Comparison of ENCODE assay signal across 12 cellular contexts in the genomic region with DNA sequence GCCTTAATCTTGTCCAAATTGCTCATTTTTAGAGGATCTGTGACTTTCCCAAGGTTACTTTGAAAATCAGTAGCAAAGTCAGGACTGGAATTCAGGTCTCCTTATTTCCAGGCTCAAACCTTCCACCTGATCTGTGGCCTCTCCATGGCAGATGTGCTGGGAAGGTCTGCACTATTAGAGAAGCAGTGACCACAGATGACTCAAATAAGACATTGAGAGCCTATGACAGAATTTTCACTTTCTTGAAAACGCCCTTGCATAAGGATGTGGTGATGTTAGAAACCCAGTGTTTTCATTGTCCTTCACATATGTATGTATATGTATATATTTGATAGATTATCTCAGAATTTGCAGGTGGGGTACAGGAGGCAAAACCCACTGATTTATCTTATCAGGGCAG. TPM values are rescaled to one million over a fixed set of nuclear protein-coding genes. Genes with fewer than 3 reads are reported as not detected.
DNase-seq lines count a peak whose midpoint lies in the region; ATAC-seq and TF ChIP-seq lines count a peak whose summit lies in the region.
"Had no signal": no experiment of that assay in that cellular context is flagged by ENCODE, and none has a peak within 500 bp of the region (broad histone marks: within the 10 kb centered on the region; RNA-seq: fewer than 3 reads in every experiment).

No MANE protein-coding gene starts in this region.

- no peaks in the 10 kb centered on the region for H3K36me3 Mint-ChIP-seq in activated CD8-positive, alpha-beta T cell treated with anti-CD3 and anti-CD28 coated beads for 36 hours (ENCODE audit: low read depth)
- H3K36me3 Mint-ChIP-seq: brain had no signal

- no peak overlapping the region for H3K27ac ChIP-seq in PC-9

- CTCF ChIA-PET in activated CD8-positive, alpha-beta T cell treated with anti-CD3 and anti-CD28 coated beads for 36 hours (lab: Charles Lee) = no interaction called here
- CTCF ChIA-PET in PC-9 (lab: Charles Lee) = no interaction called here

- no peak overlapping the region for H3K4me3 Mint-ChIP-seq in activated CD8-positive, alpha-beta T cell treated with anti-CD3 and anti-CD28 coated beads for 36 hours
- H3K4me3 Mint-ChIP-seq: brain had no signal

- ATAC-seq in GM18508 (IDR thresholded peaks at IDR 0.05; ENCODE audit: insufficient read depth, unreplicated experiment) (peak; percentile 87), GM19452 (IDR thresholded peaks at IDR 0.05; ENCODE audit: unreplicated experiment) (peak; percentile 90), HG02943 (IDR thresholded peaks at IDR 0.05; ENCODE audit: low read depth, unreplicated experiment) (peak; percentile 79)
- ATAC-seq in activated CD8-positive, alpha-beta T cell treated with anti-CD3 and anti-CD28 coated beads for 36 hours = peak; percentile 80

- no peak overlapping the region for H3K27ac Mint-ChIP-seq in activated CD8-positive, alpha-beta T cell treated with anti-CD3 and anti-CD28 coated beads for 36 hours

- no peak for TF ChIP-seq CTCF in activated CD8-positive, alpha-beta T cell treated with anti-CD3 and anti-CD28 coated beads for 36 hours (IDR thresholded peaks at IDR 0.05)
- TF ChIP-seq CTCF in PC-9 (conservative IDR thresholded peaks at IDR 0.05) = no peak

- no peaks in the 10 kb centered on the region for H3K9me3 ChIP-seq in PC-9 (ENCODE audit: insufficient read depth, low read depth)
- H3K9me3 ChIP-seq: HAP-1 had no signal

- H3K9me2 ChIP-seq in PC-9 (ENCODE audit: insufficient read depth) = no peaks in the 10 kb centered on the region

- intact Hi-C loops in activated CD8-positive, alpha-beta T cell treated with anti-CD3 and anti-CD28 coated beads for 36 hours (cut with micrococcal nuclease) = no loop called here
- intact Hi-C loops in PC-9 (cut with micrococcal nuclease; ENCODE audit: unreplicated experiment) = no loop called here

- POLR2A ChIA-PET in activated CD8-positive, alpha-beta T cell treated with anti-CD3 and anti-CD28 coated beads for 36 hours (lab: Charles Lee) = no interaction called here
- POLR2A ChIA-PET in PC-9 (lab: Charles Lee; ENCODE audit: unreplicated experiment) = no interaction called here

- no peak overlapping the region for H3K4me2 ChIP-seq in PC-9

- H3F3A ChIP-seq in PC-9 (ENCODE audit: insufficient read depth, low read depth) = no peaks in the 10 kb centered on the region

- H3K4me1 ChIP-seq in PC-9 (replicated peaks; ENCODE audit: insufficient read depth) = no peaks in the 10 kb centered on the region

- no peaks in the 10 kb centered on the region for H4K20me1 ChIP-seq in PC-9 (ENCODE audit: insufficient read depth)

- no peaks in the 10 kb centered on the region for H3K27me3 Mint-ChIP-seq in activated CD8-positive, alpha-beta T cell treated with anti-CD3 and anti-CD28 coated beads for 36 hours

- peaks cover 13% of the 10 kb centered on the region for H3K4me1 Mint-ChIP-seq in activated CD8-positive, alpha-beta T cell treated with anti-CD3 and anti-CD28 coated beads for 36 hours (ENCODE audit: low read depth)

- DNase-seq in activated CD8-positive, alpha-beta T cell treated with anti-CD3 and anti-CD28 coated beads for 36 hours = no peak
- DNase-seq in COLO829 (ENCODE audit: low spot score) (no peak), midbrain (lab: John Stamatoyannopoulos, UW) (no peak), Ammon's horn (ENCODE audit: low spot score) (no peak), PC-9 (no peak)
- DNase-seq: activated CD4-positive, alpha-beta T cell treated with anti-CD3 and anti-CD28 coated beads for 48 hours; mammary epithelial cell had no signal

- no peaks in the 10 kb centered on the region for H3K36me3 ChIP-seq in PC-9 (ENCODE audit: low read depth)
- H3K36me3 ChIP-seq: HAP-1 had no signal

- H3K9me3 Mint-ChIP-seq in activated CD8-positive, alpha-beta T cell treated with anti-CD3 and anti-CD28 coated beads for 36 hours = no peaks in the 10 kb centered on the region
- H3K9me3 Mint-ChIP-seq: brain had no signal

- no peaks in the 10 kb centered on the region for H3K79me2 ChIP-seq in PC-9 (ENCODE audit: low read depth)

- no peak overlapping the region for H2AFZ ChIP-seq in PC-9

- no peaks in the 10 kb centered on the region for H3K27me3 ChIP-seq in PC-9 (ENCODE audit: insufficient read depth, low read depth)

- no peak overlapping the region for H3K4me3 ChIP-seq in PC-9
- H3K4me3 ChIP-seq: HAP-1 had no signal

- no TSS peak for BruUV-seq in PC-9 (replicated peaks; lab: Mats Ljungman, UMichigan)

RNA-seq across cellular contexts. Expression of a gene that starts 45.3 kb away (rescaled TPM):
- total RNA-seq in activated CD8-positive, alpha-beta T cell treated with anti-CD3 and anti-CD28 coated beads for 36 hours = under 1 TPM in 1 of 2 experiments, not detected in 1; 0.50 TPM
- 7.3 and 10.4 TPM in 2 replicates for total RNA-seq in PC-9 (2021)

RNA-seq across cellular contexts. Expression of a gene that starts 49.0 kb away (rescaled TPM):
- total RNA-seq in activated CD8-positive, alpha-beta T cell treated with anti-CD3 and anti-CD28 coated beads for 36 hours = 10 to 100 TPM; 21.5 to 22.6 TPM
- total RNA-seq in PC-9 (2021) = 63.0 and 73.2 TPM in 2 replicates
